In genomic region chr1:226990133-226990716, GRCh38 we compare ENCODE assay signal across 7 cellular contexts. TPM values are rescaled to one million over a fixed set of nuclear protein-coding genes. Genes with fewer than 3 reads are reported as not detected.
DNase-seq lines count a peak whose midpoint lies in the region; ATAC-seq and TF ChIP-seq lines count a peak whose summit lies in the region.

No MANE protein-coding gene starts in this region.

- H3K36me3 Mint-ChIP-seq in Calu3 (ENCODE audit: insufficient read depth, unreplicated experiment), result peaks cover 21% of the 10 kb centered on the region

- H3K9me3 ChIP-seq in gastrocnemius medialis, result no peaks in the 10 kb centered on the region
- no peaks in the 10 kb centered on the region for H3K9me3 ChIP-seq in Karpas-422 (ENCODE audit: low read length)

- H3K27me3 ChIP-seq in gastrocnemius medialis, result no peaks in the 10 kb centered on the region
- H3K27me3 ChIP-seq in Karpas-422 (ENCODE audit: low read length), result no peaks in the 10 kb centered on the region

- H3K4me3 Mint-ChIP-seq in Calu3 (ENCODE audit: low read depth, unreplicated experiment), result no peak overlapping the region

- intact Hi-C loops in gastrocnemius medialis (cut with DNase I; ENCODE audit: low total_unique reads) (loop anchor here (10.0 kb wide), 1 partner anchor 445 kb away; no protein-coding TSS in a partner anchor), Calu3 (cut with micrococcal nuclease; ENCODE audit: unreplicated experiment) (no loop called here)

- BruUV-seq in Calu3 (replicated peaks; lab: Mats Ljungman, UMichigan), result no TSS peak

- CTCF ChIA-PET in HEK293T (lab: Yijun Ruan, JAX) (no interaction called here), Calu3 (lab: Charles Lee) (no interaction called here)

- TF ChIP-seq CTCF in gastrocnemius medialis (IDR thresholded peaks at IDR 0.05 in 4 of 5, conservative IDR thresholded peaks at IDR 0.05 in 1 of 5) (no peak), Calu3 (IDR thresholded peaks at IDR 0.05; ENCODE audit: unreplicated experiment) (no peak)

- H3K36me3 ChIP-seq in gastrocnemius medialis (peaks cover 0 to 26% of the 10 kb centered on the region in 2 donors), Karpas-422 (ENCODE audit: insufficient read depth, low read length) (no peaks in the 10 kb centered on the region)

- POLR2A ChIA-PET in HEK293T (lab: Yijun Ruan, JAX), result no interaction called here

- no peaks in the 10 kb centered on the region for H3K9me3 Mint-ChIP-seq in Calu3 (ENCODE audit: low read depth, unreplicated experiment)

- in situ Hi-C loops in gastrocnemius medialis (cut with MboI; ENCODE audit: low sequenced_read_pairs in 4 of 4), result no loop called here

- no peak overlapping the region for H3K27ac Mint-ChIP-seq in Calu3 (ENCODE audit: unreplicated experiment)

- DNase-seq in HEK293T (ENCODE audit: extremely low spot score), result peak; percentile 17
- peak; percentile 58 for DNase-seq in UCSD-AML1 (lab: John Stamatoyannopoulos, UW; ENCODE audit: unreplicated experiment)
- DNase-seq in dermis blood vessel endothelial cell, result peak; percentile 83
- peak; percentile 41 to 65 for DNase-seq in gastrocnemius medialis
- DNase-seq in Calu3, result no peak
- DNase-seq in Karpas-422, result no peak
- no peak for DNase-seq in NCI-H526 treated with DMSO at 0.1 percent for 48 hours (lab: John Stamatoyannopoulos, UW)

- no peaks in the 10 kb centered on the region for H3K9me2 ChIP-seq in Karpas-422 (replicated peaks; ENCODE audit: insufficient read depth, low read length)

- no peak overlapping the region for H2AFZ ChIP-seq in Karpas-422 (ENCODE audit: low read length)

- peak overlapping the region; percentile 89 to 99 (median 99) for H3K27ac ChIP-seq in gastrocnemius medialis
- H3K27ac ChIP-seq in Karpas-422 (ENCODE audit: low read length), result no peak overlapping the region

- no peaks in the 10 kb centered on the region for H4K20me1 ChIP-seq in Karpas-422 (ENCODE audit: insufficient read depth, low read depth, low read length)

- peaks cover 40 to 47% of the 10 kb centered on the region in 2 donors for H3K4me1 ChIP-seq in gastrocnemius medialis
- no peaks in the 10 kb centered on the region for H3K4me1 ChIP-seq in Karpas-422 (ENCODE audit: low read length)

- no peak for TF ChIP-seq POLR2A in gastrocnemius medialis (IDR thresholded peaks at IDR 0.05)

- no peak overlapping the region for H3K4me3 ChIP-seq in gastrocnemius medialis
- no peak overlapping the region for H3K4me3 ChIP-seq in Karpas-422 (ENCODE audit: low read length)

- ATAC-seq in gastrocnemius medialis, result peak; percentile 26 to 36

- no peaks in the 10 kb centered on the region for H3K79me2 ChIP-seq in Karpas-422 (ENCODE audit: low read length)

- H3K4me1 Mint-ChIP-seq in Calu3 (ENCODE audit: low read depth, unreplicated experiment), result no peaks in the 10 kb centered on the region

- H3K27me3 Mint-ChIP-seq in Calu3 (ENCODE audit: unreplicated experiment), result no peaks in the 10 kb centered on the region

- H3K9ac ChIP-seq in Karpas-422 (ENCODE audit: low read length), result no peak overlapping the region

- H3K4me2 ChIP-seq in Karpas-422 (ENCODE audit: low read depth, low read length, poor library complexity, severe bottlenecking), result no peak overlapping the region

TF ChIP-seq in HEK293T, 16 proteins besides CTCF, POLR2A, EP300 and RAD21:
- TF ChIP-seq NFRKB (IDR thresholded peaks at IDR 0.05) (no peak), FOXA1 (IDR thresholded peaks at IDR 0.05) (no peak), ZNF384 (IDR thresholded peaks at IDR 0.05) (no peak), TARDBP (IDR thresholded peaks at IDR 0.05) (no peak), ELF4 (IDR thresholded peaks at IDR 0.05) (no peak), PKNOX1 (IDR thresholded peaks at IDR 0.05) (no peak), SP1 (IDR thresholded peaks at IDR 0.05) (no peak), SUZ12 (IDR thresholded peaks at IDR 0.05) (no peak), HDGF (IDR thresholded peaks at IDR 0.05; ENCODE audit: borderline replicate concordance) (no peak), ARNT (IDR thresholded peaks at IDR 0.05) (no peak), LEF1 (IDR thresholded peaks at IDR 0.05; ENCODE audit: borderline replicate concordance) (no peak), FOXM1 (IDR thresholded peaks at IDR 0.05; ENCODE audit: borderline replicate concordance) (no peak), L3MBTL2 (conservative IDR thresholded peaks at IDR 0.05) (no peak), CTBP1 (IDR thresholded peaks at IDR 0.05; ENCODE audit: borderline replicate concordance) (no peak), FOXK2 (IDR thresholded peaks at IDR 0.05) (no peak), BHLHE40 (IDR thresholded peaks at IDR 0.05; ENCODE audit: borderline replicate concordance) (no peak)

RNA-seq across cellular contexts. Expression of gene COQ8A, which starts 50.1 kb away (rescaled TPM):
- total RNA-seq in dermis blood vessel endothelial cell (25.7 and 37.4 TPM in 2 replicates), gastrocnemius medialis (1,000 to 10,000 TPM in 3 of 4 donors, 100 to 1,000 TPM in 1; 950 to 2,403 (median 1,384) TPM), Calu3 (2022) (21.9 and 24.6 TPM in 2 replicates)
- total RNA-seq in Karpas-422 (2014; rRNA removed; shearing (Covaris generic); ENCODE audit: low replicate concordance), result 12.7 and 22.6 TPM in 2 replicates

Comparison
In these comparisons a context has a peak if more than half of its experiments do, and no peak if none do; other contexts are left out.
1. DNase-seq: peak in HEK293T (single experiment), UCSD-AML1 (single experiment), dermis blood vessel endothelial cell (single experiment) and gastrocnemius medialis (2 of 2); none in Calu3 (single experiment), Karpas-422 (single experiment) and NCI-H526 treated with DMSO at 0.1 percent for 48 hours (single experiment).
2. RNA of gene COQ8A, which starts 50.1 kb away (total RNA-seq): 950 to 2,403 TPM in gastrocnemius medialis; 25.7 to 37.4 TPM in dermis blood vessel endothelial cell, 21.9 to 24.6 TPM in Calu3 and 12.7 to 22.6 TPM in Karpas-422; every median in the first group is over 10 times any median in the second.